1 cellular context compared by ENCODE assay signal in the genomic region with DNA sequence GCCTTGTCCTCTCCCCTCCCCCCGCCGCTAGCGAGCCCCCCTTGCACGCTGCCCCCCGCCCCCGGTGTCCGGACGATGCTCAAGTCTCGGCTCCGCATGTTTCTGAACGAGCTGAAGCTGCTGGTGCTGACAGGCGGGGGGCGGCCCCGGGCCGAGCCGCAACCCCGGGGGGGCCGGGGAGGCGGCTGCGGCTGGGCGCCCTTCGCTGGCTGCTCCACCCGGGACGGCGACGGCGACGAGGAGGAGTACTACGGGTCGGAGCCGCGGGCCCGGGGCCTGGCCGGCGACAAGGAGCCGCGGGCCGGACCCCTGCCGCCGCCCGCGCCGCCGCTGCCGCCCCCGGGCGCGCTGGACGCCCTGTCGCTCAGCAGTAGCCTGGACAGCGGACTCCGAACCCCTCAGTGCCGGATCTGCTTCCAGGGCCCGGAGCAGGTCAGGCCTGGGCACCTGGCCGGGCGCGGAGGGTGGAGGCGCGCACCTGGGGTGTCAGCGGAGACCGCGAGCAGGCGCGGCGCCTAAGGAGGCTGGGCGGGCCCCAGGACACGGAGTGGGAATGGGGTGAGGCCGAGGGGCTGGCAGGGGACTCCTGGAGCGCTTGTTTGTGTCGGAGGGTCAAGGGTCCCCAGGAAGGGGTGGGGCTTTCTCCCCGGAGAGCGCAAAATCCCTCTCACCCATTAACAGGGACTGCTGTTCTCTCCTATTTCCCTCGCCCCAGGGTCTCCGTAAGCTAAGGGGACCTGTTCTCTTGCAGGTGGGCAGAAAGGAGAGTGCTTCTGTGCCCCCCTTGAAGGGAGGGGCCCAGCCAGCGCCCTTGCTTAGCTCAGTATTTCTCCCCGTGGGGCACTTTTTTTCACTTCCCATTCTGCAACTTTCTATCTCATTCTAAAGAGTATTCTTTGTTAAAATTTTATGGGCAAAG.
TF ChIP-seq lines count a peak whose summit lies in the region.

No MANE protein-coding gene starts in this region.

TF ChIP-seq in HepG2, 621 proteins besides CTCF, POLR2A, EP300 and RAD21 (continued from another document and continues in another):
- TF ChIP-seq ZBTB34 (CRISPR knock-in tag; IDR thresholded peaks at IDR 0.05) (no peak), DNMT3B (CRISPR knock-in tag; conservative IDR thresholded peaks at IDR 0.05) (no peak), ZNF136 (CRISPR knock-in tag; IDR thresholded peaks at IDR 0.05; ENCODE audit: low read depth) (no peak), CHD4 (IDR thresholded peaks at IDR 0.05; ENCODE audit: borderline replicate concordance, low read length) (no peak), ZNF431 (CRISPR knock-in tag; IDR thresholded peaks at IDR 0.05; ENCODE audit: borderline replicate concordance, low read depth) (peak; percentile 21; the same call in 1 of the 2 replicates), ZBTB14 (CRISPR knock-in tag; IDR thresholded peaks at IDR 0.05) (no peak), ZNF770 (CRISPR knock-in tag; IDR thresholded peaks at IDR 0.05) (peak; percentile 42; the same call in 1 of the 2 replicates), NFYB (CRISPR knock-in tag; IDR thresholded peaks at IDR 0.05) (no peak), GPBP1L1 (CRISPR knock-in tag; IDR thresholded peaks at IDR 0.05) (no peak), MTF1 (CRISPR knock-in tag; IDR thresholded peaks at IDR 0.05) (no peak; the same call in 1 of the 2 replicates), CBFB (CRISPR knock-in tag; IDR thresholded peaks at IDR 0.05) (no peak), KDM6A (CRISPR knock-in tag; IDR thresholded peaks at IDR 0.05; ENCODE audit: low read depth) (no peak), EEA1 (CRISPR knock-in tag; IDR thresholded peaks at IDR 0.05; ENCODE audit: borderline replicate concordance) (0 out of 2 replicates have a peak, but pooled peaks have one; percentile 49), ZNF530 (CRISPR knock-in tag; IDR thresholded peaks at IDR 0.05; ENCODE audit: low read depth) (no peak), ZFY (CRISPR knock-in tag; IDR thresholded peaks at IDR 0.05) (peak; percentile 81), ZNF781 (CRISPR knock-in tag; IDR thresholded peaks at IDR 0.05; ENCODE audit: borderline replicate concordance, not compliant biosample characterization) (no peak), NFKB2 (CRISPR knock-in tag; IDR thresholded peaks at IDR 0.05; ENCODE audit: borderline replicate concordance) (peak; percentile 81; the same call in 1 of the 2 replicates), ZBTB43 (CRISPR knock-in tag; conservative IDR thresholded peaks at IDR 0.05) (no peak; the same call in 1 of the 2 replicates), ZNF234 (CRISPR knock-in tag; conservative IDR thresholded peaks at IDR 0.05) (no peak), ZNF703 (CRISPR knock-in tag; IDR thresholded peaks at IDR 0.05; ENCODE audit: borderline replicate concordance) (no peak), HNRNPH1 (optimal IDR thresholded peaks at IDR 0.05; ENCODE audit: low read depth, low read length) (no peak), ZMYM2 (CRISPR knock-in tag; IDR thresholded peaks at IDR 0.05) (no peak), REPIN1 (CRISPR knock-in tag; IDR thresholded peaks at IDR 0.05; ENCODE audit: borderline replicate concordance, low read depth) (no peak), ZNF709 (CRISPR knock-in tag; IDR thresholded peaks at IDR 0.05) (no peak), CBX5 (CRISPR knock-in tag; IDR thresholded peaks at IDR 0.05; ENCODE audit: borderline replicate concordance) (no peak), ZIK1 (CRISPR knock-in tag; IDR thresholded peaks at IDR 0.05; ENCODE audit: borderline replicate concordance, low read depth) (peak; percentile 55; the same call in 1 of the 2 replicates), ZBTB8A (CRISPR knock-in tag; IDR thresholded peaks at IDR 0.05; ENCODE audit: borderline replicate concordance, low read depth) (no peak), ZNF652 (CRISPR knock-in tag; IDR thresholded peaks at IDR 0.05; ENCODE audit: borderline replicate concordance, low read depth) (no peak)
- TF ChIP-seq, protein P1, sequence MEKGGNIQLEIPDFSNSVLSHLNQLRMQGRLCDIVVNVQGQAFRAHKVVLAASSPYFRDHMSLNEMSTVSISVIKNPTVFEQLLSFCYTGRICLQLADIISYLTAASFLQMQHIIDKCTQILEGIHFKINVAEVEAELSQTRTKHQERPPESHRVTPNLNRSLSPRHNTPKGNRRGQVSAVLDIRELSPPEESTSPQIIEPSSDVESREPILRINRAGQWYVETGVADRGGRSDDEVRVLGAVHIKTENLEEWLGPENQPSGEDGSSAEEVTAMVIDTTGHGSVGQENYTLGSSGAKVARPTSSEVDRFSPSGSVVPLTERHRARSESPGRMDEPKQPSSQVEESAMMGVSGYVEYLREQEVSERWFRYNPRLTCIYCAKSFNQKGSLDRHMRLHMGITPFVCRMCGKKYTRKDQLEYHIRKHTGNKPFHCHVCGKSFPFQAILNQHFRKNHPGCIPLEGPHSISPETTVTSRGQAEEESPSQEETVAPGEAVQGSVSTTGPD (CRISPR knock-in tag; IDR thresholded peaks at IDR 0.05): no peak
- TF ChIP-seq, protein P2, sequence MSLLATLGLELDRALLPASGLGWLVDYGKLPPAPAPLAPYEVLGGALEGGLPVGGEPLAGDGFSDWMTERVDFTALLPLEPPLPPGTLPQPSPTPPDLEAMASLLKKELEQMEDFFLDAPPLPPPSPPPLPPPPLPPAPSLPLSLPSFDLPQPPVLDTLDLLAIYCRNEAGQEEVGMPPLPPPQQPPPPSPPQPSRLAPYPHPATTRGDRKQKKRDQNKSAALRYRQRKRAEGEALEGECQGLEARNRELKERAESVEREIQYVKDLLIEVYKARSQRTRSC (CRISPR knock-in tag; IDR thresholded peaks at IDR 0.05; ENCODE audit: low read depth): no peak
- TF ChIP-seq, protein P3, sequence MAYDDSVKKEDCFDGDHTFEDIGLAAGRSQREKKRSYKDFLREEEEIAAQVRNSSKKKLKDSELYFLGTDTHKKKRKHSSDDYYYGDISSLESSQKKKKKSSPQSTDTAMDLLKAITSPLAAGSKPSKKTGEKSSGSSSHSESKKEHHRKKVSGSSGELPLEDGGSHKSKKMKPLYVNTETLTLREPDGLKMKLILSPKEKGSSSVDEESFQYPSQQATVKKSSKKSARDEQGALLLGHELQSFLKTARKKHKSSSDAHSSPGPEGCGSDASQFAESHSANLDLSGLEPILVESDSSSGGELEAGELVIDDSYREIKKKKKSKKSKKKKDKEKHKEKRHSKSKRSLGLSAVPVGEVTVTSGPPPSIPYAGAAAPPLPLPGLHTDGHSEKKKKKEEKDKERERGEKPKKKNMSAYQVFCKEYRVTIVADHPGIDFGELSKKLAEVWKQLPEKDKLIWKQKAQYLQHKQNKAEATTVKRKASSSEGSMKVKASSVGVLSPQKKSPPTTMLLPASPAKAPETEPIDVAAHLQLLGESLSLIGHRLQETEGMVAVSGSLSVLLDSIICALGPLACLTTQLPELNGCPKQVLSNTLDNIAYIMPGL (CRISPR knock-in tag; IDR thresholded peaks at IDR 0.05; ENCODE audit: borderline replicate concordance in 1 of 2, low read depth in 1 of 2): peak; percentile 46 to 74; a peak in 2 of 4 replicates
- TF ChIP-seq, protein P4, sequence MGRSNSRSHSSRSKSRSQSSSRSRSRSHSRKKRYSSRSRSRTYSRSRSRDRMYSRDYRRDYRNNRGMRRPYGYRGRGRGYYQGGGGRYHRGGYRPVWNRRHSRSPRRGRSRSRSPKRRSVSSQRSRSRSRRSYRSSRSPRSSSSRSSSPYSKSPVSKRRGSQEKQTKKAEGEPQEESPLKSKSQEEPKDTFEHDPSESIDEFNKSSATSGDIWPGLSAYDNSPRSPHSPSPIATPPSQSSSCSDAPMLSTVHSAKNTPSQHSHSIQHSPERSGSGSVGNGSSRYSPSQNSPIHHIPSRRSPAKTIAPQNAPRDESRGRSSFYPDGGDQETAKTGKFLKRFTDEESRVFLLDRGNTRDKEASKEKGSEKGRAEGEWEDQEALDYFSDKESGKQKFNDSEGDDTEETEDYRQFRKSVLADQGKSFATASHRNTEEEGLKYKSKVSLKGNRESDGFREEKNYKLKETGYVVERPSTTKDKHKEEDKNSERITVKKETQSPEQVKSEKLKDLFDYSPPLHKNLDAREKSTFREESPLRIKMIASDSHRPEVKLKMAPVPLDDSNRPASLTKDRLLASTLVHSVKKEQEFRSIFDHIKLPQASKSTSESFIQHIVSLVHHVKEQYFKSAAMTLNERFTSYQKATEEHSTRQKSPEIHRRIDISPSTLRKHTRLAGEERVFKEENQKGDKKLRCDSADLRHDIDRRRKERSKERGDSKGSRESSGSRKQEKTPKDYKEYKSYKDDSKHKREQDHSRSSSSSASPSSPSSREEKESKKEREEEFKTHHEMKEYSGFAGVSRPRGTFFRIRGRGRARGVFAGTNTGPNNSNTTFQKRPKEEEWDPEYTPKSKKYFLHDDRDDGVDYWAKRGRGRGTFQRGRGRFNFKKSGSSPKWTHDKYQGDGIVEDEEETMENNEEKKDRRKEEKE (IDR thresholded peaks at IDR 0.05): no peak
